In genomic region chr2:105796131-105796638, GRCh38 we compare ENCODE assay signal across 10 cellular contexts. TPM values are rescaled to one million over a fixed set of nuclear protein-coding genes. Genes with fewer than 3 reads are reported as not detected.
DNase-seq lines count a peak whose midpoint lies in the region; ATAC-seq lines count a peak whose summit lies in the region.
"Had no signal": no experiment of that assay in that cellular context is flagged by ENCODE, and none has a peak within 500 bp of the region (broad histone marks: within the 10 kb centered on the region; RNA-seq: fewer than 3 reads in every experiment).

No MANE protein-coding gene starts in this region.

- H3K4me3 ChIP-seq in mesenchymal stem cell (ENCODE audit: insufficient read depth in 1 of 2, low read depth in 1 of 2, low read length in 2 of 2), result no peak overlapping the region
- H3K4me3 ChIP-seq: cardiac muscle cell had no signal

- WGBS in mesenchymal stem cell, result 80% methylated on average over 6 of the region's 6 CpGs

- H3K4ac ChIP-seq in mesenchymal stem cell (ENCODE audit: low read depth in 1 of 2, low read length in 2 of 2), result peak overlapping the region in 1 of 2 experiments; percentile 39

- peak overlapping the region; percentile 22 for H4K8ac ChIP-seq in mesenchymal stem cell (ENCODE audit: low read length)

- peak; percentile 35 for ATAC-seq in HG02798 (IDR thresholded peaks at IDR 0.05; ENCODE audit: poor library complexity, unreplicated experiment)
- ATAC-seq in HG02623 (IDR thresholded peaks at IDR 0.05; ENCODE audit: unreplicated experiment), result no peak

- H2BK5ac ChIP-seq in mesenchymal stem cell (ENCODE audit: low read depth, low read length, poor library complexity, severe bottlenecking), result no peak overlapping the region

- DNase-seq in G401 (ENCODE audit: low spot score) (peak; percentile 69), SKM-1 treated with dmso at 0.1 percent for 144 hours (lab: John Stamatoyannopoulos, UW; ENCODE audit: unreplicated experiment) (peak; percentile 82), mesenchymal stem cell (peak; percentile 32), SK-N-DZ (ENCODE audit: low spot score) (no peak), cerebellum (ENCODE audit: low spot score) (no peak), CD1c-positive myeloid dendritic cell (ENCODE audit: extremely low spot score) (no peak)
- DNase-seq: NCI-H748 treated with DMSO at 0.1 percent for 48 hours had no signal

- no peak overlapping the region for H2AFZ ChIP-seq in mesenchymal stem cell (ENCODE audit: low read depth, low read length)

- peaks cover 43% of the 10 kb centered on the region for H3K79me1 ChIP-seq in mesenchymal stem cell (replicated peaks; ENCODE audit: low read length, poor library complexity, severe bottlenecking)

- no peak overlapping the region for H3K23ac ChIP-seq in mesenchymal stem cell (ENCODE audit: low read length in 2 of 2)

- no peaks in the 10 kb centered on the region for H3K27me3 ChIP-seq in mesenchymal stem cell (ENCODE audit: control insufficient read depth in 1 of 2, insufficient read depth in 1 of 2, low read length in 2 of 2)
- H3K27me3 ChIP-seq: cardiac muscle cell had no signal

- no peak overlapping the region for H3K14ac ChIP-seq in mesenchymal stem cell (ENCODE audit: low read length in 2 of 2)

- H3K36me3 ChIP-seq in mesenchymal stem cell (ENCODE audit: control insufficient read depth in 1 of 2, insufficient read depth in 2 of 2, low read depth in 1 of 2, low read length in 2 of 2), result no peaks in the 10 kb centered on the region
- H3K36me3 ChIP-seq: cardiac muscle cell had no signal

- no peak overlapping the region for H2BK120ac ChIP-seq in mesenchymal stem cell (ENCODE audit: low read depth, low read length)

- H3K9me3 ChIP-seq in mesenchymal stem cell (ENCODE audit: control insufficient read depth, low read length), result no peaks in the 10 kb centered on the region

- peaks cover 6% of the 10 kb centered on the region for H3K4me1 ChIP-seq in mesenchymal stem cell (ENCODE audit: control insufficient read depth, insufficient read depth, low read depth, low read length)

- no peak overlapping the region for H3K9ac ChIP-seq in mesenchymal stem cell (ENCODE audit: low read length)

- H4K91ac ChIP-seq in mesenchymal stem cell (ENCODE audit: low read length), result peak overlapping the region; percentile 44

- in situ Hi-C loops in G401 (cut with HindIII; ENCODE audit: low sequenced_read_pairs), result no loop called here

- peak overlapping the region; percentile 44 to 90 for H2BK12ac ChIP-seq in mesenchymal stem cell (ENCODE audit: low read length in 2 of 2)

- H2BK15ac ChIP-seq in mesenchymal stem cell (ENCODE audit: low read depth, poor library complexity, severe bottlenecking), result no peak overlapping the region

- H2AK5ac ChIP-seq in mesenchymal stem cell (ENCODE audit: low read length, severe bottlenecking), result no peak overlapping the region

- peak overlapping the region; percentile 31 to 71 for H3K18ac ChIP-seq in mesenchymal stem cell (ENCODE audit: low read depth in 1 of 2, low read length in 2 of 2)

- H3K27ac ChIP-seq in mesenchymal stem cell (ENCODE audit: low read length, poor library complexity, severe bottlenecking), result no peak overlapping the region
- H3K27ac ChIP-seq: cardiac muscle cell had no signal

- H3K4me2 ChIP-seq in mesenchymal stem cell (ENCODE audit: low read length, poor library complexity, severe bottlenecking), result no peak overlapping the region

RNA-seq across cellular contexts. Expression of gene NCK2, which starts 51.5 kb away (rescaled TPM):
- 12.4 and 12.9 TPM in 2 replicates for total RNA-seq in G401 (2014; rRNA removed; shearing (Covaris generic))
- 67.1 TPM for polyA plus RNA-seq in mesenchymal stem cell (2013, experiment 1 of 2)
- polyA plus RNA-seq in mesenchymal stem cell (2013, experiment 2 of 2), result 65.5 TPM
- 54.9 and 64.1 TPM in 2 replicates for polyA plus RNA-seq in SK-N-DZ (2014; cell fraction: cytosol; rRNA removed)
- 18.0 and 25.8 TPM in 2 replicates for polyA plus RNA-seq in SK-N-DZ (2014; cell fraction: nucleus; rRNA removed)
- 38.6 TPM for total RNA-seq in cerebellum

Comparison
In these comparisons a context has a peak if more than half of its experiments do, and no peak if none do; other contexts are left out.
1. DNase-seq: peak in G401 (single experiment), SKM-1 treated with dmso at 0.1 percent for 144 hours (single experiment) and mesenchymal stem cell (single experiment); none in SK-N-DZ (single experiment), cerebellum (single experiment) and CD1c-positive myeloid dendritic cell (single experiment).